16 cellular contexts compared by ENCODE assay signal in genomic region chr1:205938682-205939081, GRCh38. TPM values are rescaled to one million over a fixed set of nuclear protein-coding genes. Genes with fewer than 3 reads are reported as not detected.
DNase-seq lines count a peak whose midpoint lies in the region; ATAC-seq, FAIRE-seq and TF ChIP-seq lines count a peak whose summit lies in the region.
"Had no signal": no experiment of that assay in that cellular context is flagged by ENCODE, and none has a peak within 500 bp of the region (broad histone marks: within the 10 kb centered on the region; RNA-seq: fewer than 3 reads in every experiment).

No MANE protein-coding gene starts in this region.

- H3K36me3 ChIP-seq in bronchial epithelial cell (ENCODE audit: control insufficient read depth, insufficient read depth, low read length): no peaks in the 10 kb centered on the region
- no peaks in the 10 kb centered on the region for H3K36me3 ChIP-seq in right atrium auricular region
- H3K36me3 ChIP-seq: BLaER1 had no signal

- peaks cover 0 to 13% of the 10 kb centered on the region in 2 donors for H3K4me1 ChIP-seq in right atrium auricular region

- FAIRE-seq in bronchial epithelial cell (lab: Jason Lieb, UNC): no peak
- FAIRE-seq: GM12892, H54 had no signal

- no peak for ATAC-seq in HG03432 (IDR thresholded peaks at IDR 0.05; ENCODE audit: unreplicated experiment)
- ATAC-seq: HCT116 had no signal

- H3K27ac ChIP-seq in right atrium auricular region: no peak overlapping the region
- H3K27ac ChIP-seq: BLaER1, KMS-11 had no signal

- H3K9me3 ChIP-seq in right atrium auricular region: no peaks in the 10 kb centered on the region
- H3K9me3 ChIP-seq: BLaER1 had no signal

- peak; percentile 19 for DNase-seq in DMS53 treated with DMSO at 0.1 percent for 48 hours (lab: John Stamatoyannopoulos, UW; ENCODE audit: unreplicated experiment)
- peak; percentile 48 for DNase-seq in NCI-H1694 (lab: John Stamatoyannopoulos, UW)
- DNase-seq in bronchial epithelial cell (ENCODE audit: low read depth): peak; percentile 27
- no peak for DNase-seq in HT-29 (ENCODE audit: low spot score)
- no peak for DNase-seq in right atrium auricular region (ENCODE audit: low spot score)
- DNase-seq: AML-193; CD4-positive, CD25-positive, alpha-beta regulatory T cell; DND-41; GDM1 had no signal

- TF ChIP-seq CTCF in bronchial epithelial cell (IDR thresholded peaks at IDR 0.05; ENCODE audit: insufficient read depth, low read length, severe bottlenecking) (no peak), right atrium auricular region (IDR thresholded peaks at IDR 0.05) (no peak)

- H3K4me3 ChIP-seq in bronchial epithelial cell (ENCODE audit: low read depth, low read length) (no peak overlapping the region), right atrium auricular region (no peak overlapping the region)
- H3K4me3 ChIP-seq: BLaER1 had no signal

- H3K27me3 ChIP-seq in bronchial epithelial cell (ENCODE audit: control insufficient read depth, insufficient read depth, low read length) (peaks cover 30% of the 10 kb centered on the region), right atrium auricular region (no peaks in the 10 kb centered on the region)
- H3K27me3 ChIP-seq: BLaER1 had no signal

RNA-seq across cellular contexts. Expression of gene SLC26A9, which starts 4.6 kb away (rescaled TPM):
- 0.26 TPM in 1 of 2 replicates, not detected in the other for total RNA-seq in bronchial epithelial cell
- 0.37 and 0.43 TPM in 2 replicates for total RNA-seq in HT-29 (2014; rRNA removed; shearing (Covaris generic))
- total RNA-seq in right atrium auricular region: 10 to 100 TPM; 24.4 to 35.4 TPM
- total RNA-seq: A673; CD4-positive, CD25-positive, alpha-beta regulatory T cell had no signal

Comparison
In these comparisons a context has a peak if more than half of its experiments do, and no peak if none do; other contexts are left out.
1. DNase-seq: peak in DMS53 treated with DMSO at 0.1 percent for 48 hours (single experiment), NCI-H1694 (single experiment) and bronchial epithelial cell (single experiment); none in HT-29 (single experiment) and right atrium auricular region (single experiment).
2. RNA of gene SLC26A9, which starts 4.6 kb away (total RNA-seq): 24.4 to 35.4 TPM in right atrium auricular region; 0.37 to 0.43 TPM in HT-29 and 0.26 TPM in bronchial epithelial cell; every median in the first group is over 10 times any median in the second.